ENCODE assay signal across 18 cellular contexts in the genomic region with DNA sequence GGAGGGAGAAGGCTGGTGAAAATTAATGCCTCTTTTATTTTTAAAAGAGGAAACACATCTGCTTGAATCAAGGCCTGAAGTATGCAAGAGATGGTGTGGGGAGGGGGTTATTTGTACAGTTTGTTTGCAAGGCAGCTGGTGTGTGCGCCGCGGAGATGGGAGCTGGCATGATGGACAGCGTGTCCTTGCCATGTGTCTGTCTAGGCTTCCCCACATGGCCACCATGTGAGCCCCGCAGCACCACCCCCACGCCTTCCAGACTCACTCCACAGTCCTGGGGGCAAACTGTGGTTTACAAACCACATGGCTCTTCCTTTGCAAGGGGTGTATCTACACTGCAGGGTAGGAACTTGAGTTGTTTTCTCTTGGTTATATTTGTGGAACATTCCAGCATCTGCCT.
A peak's percentile ranks its signal among the peaks of the same experiment; 100 is the strongest.
DNase-seq lines count a peak whose midpoint lies in the region; ATAC-seq lines count a peak whose summit lies in the region.
"Had no signal": no experiment of that assay in that cellular context is flagged by ENCODE, and none has a peak within 500 bp of the region (broad histone marks: within the 10 kb centered on the region; RNA-seq: fewer than 3 reads in every experiment).

No MANE protein-coding gene starts in this region.

- peak; percentile 12 for DNase-seq in DMS 273 (lab: John Stamatoyannopoulos, UW; ENCODE audit: unreplicated experiment)
- DNase-seq in DMS 273 treated with DMSO at 0.1 percent for 48 hours (lab: John Stamatoyannopoulos, UW): no peak
- peak; percentile 12 for DNase-seq in M059J (ENCODE audit: low read depth)
- peak; percentile 55 for DNase-seq in fibroblast of the conjunctiva (ENCODE audit: low read depth)
- DNase-seq in sciatic nerve (ENCODE audit: low spot score): no peak
- no peak for DNase-seq in DMS153 (lab: John Stamatoyannopoulos, UW)
- no peak for DNase-seq in NCI-H2029 treated with DMSO at 0.1 percent for 48 hours (lab: John Stamatoyannopoulos, UW)
- DNase-seq: adrenal gland; CD8-positive, alpha-beta T cell; cerebellar nuclear complex; immature natural killer cell; mammary epithelial cell; NCI-H1436; sigmoid colon; stimulated activated CD4-positive, alpha-beta T cell treated with anti-CD3 and anti-CD28 coated beads, Interleukin-2, amount 100 ng/mL, for 48 hours; SW 1271 had no signal

- peak; percentile 80 for ATAC-seq in sciatic nerve
- ATAC-seq in GM18520 (IDR thresholded peaks at IDR 0.05; ENCODE audit: unreplicated experiment): no peak
- ATAC-seq: activated T-helper 17 cell treated with anti-CD3 and anti-CD28 coated beads, Interleukin-2, amount 50 U/mL, for 72 hours; CD8-positive, alpha-beta T cell had no signal

- intact Hi-C loops in sciatic nerve (cut with DNase I): no loop called here

Comparison
In these comparisons a context has a peak if more than half of its experiments do, and no peak if none do; other contexts are left out.
1. DNase-seq: peak in DMS 273 (single experiment), M059J (single experiment) and fibroblast of the conjunctiva (single experiment); none in DMS 273 treated with DMSO at 0.1 percent for 48 hours (single experiment), sciatic nerve (single experiment), DMS153 (single experiment) and NCI-H2029 treated with DMSO at 0.1 percent for 48 hours (single experiment).